Comparison of ENCODE assay signal across 1 cellular context in the genomic region with DNA sequence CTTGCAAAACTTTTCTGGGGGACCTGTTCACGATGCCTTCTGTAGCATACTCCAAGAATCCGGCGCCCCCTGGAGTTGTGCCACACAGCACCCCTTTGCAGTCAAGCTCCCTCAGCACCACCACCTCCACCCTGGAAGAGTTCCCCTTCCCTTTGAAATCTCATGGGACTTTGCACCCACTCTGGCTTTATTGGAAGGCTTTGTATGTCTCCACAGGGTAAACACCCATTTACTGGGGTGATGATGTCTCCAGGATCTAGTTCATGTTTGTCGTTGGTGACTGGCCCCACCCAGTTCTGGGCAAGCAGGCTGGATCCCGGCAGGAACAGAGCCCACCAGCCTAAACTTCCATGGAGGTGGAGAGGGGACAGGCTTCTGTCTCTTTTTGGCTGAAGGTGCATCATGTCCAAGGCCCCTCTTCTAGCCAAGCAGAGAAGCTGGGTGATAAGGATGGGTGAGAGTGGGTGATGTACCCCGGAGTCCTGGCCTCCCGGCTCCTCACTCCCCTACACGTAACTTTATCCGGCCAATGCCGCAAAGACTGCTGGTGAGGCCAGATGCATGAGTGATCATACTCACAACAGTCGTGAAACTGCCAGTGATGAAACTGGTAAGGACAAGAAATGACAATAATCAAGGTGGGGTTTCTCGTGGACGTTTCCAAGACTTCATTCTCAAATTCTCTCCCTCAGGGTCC.
TF ChIP-seq lines count a peak whose summit lies in the region.

No MANE protein-coding gene starts in this region.

TF ChIP-seq in HepG2, 621 proteins besides CTCF, POLR2A, EP300 and RAD21 (continued from another document and continues in another):
- TF ChIP-seq, protein P1, sequence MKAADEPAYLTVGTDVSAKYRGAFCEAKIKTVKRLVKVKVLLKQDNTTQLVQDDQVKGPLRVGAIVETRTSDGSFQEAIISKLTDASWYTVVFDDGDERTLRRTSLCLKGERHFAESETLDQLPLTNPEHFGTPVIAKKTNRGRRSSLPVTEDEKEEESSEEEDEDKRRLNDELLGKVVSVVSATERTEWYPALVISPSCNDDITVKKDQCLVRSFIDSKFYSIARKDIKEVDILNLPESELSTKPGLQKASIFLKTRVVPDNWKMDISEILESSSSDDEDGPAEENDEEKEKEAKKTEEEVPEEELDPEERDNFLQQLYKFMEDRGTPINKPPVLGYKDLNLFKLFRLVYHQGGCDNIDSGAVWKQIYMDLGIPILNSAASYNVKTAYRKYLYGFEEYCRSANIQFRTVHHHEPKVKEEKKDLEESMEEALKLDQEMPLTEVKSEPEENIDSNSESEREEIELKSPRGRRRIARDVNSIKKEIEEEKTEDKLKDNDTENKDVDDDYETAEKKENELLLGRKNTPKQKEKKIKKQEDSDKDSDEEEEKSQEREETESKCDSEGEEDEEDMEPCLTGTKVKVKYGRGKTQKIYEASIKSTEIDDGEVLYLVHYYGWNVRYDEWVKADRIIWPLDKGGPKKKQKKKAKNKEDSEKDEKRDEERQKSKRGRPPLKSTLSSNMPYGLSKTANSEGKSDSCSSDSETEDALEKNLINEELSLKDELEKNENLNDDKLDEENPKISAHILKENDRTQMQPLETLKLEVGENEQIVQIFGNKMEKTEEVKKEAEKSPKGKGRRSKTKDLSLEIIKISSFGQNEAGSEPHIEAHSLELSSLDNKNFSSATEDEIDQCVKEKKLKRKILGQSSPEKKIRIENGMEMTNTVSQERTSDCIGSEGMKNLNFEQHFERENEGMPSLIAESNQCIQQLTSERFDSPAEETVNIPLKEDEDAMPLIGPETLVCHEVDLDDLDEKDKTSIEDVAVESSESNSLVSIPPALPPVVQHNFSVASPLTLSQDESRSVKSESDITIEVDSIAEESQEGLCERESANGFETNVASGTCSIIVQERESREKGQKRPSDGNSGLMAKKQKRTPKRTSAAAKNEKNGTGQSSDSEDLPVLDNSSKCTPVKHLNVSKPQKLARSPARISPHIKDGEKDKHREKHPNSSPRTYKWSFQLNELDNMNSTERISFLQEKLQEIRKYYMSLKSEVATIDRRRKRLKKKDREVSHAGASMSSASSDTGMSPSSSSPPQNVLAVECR (CRISPR knock-in tag; IDR thresholded peaks at IDR 0.05; ENCODE audit: borderline replicate concordance) = no peak
- peak; percentile 33; the same call in 1 of the 2 replicates for TF ChIP-seq BCL6 (CRISPR knock-in tag; IDR thresholded peaks at IDR 0.05)
- TF ChIP-seq ZNF629 (CRISPR knock-in tag; conservative IDR thresholded peaks at IDR 0.05) = peak; percentile 27; the same call in 1 of the 2 replicates
- no peak for TF ChIP-seq SKI (IDR thresholded peaks at IDR 0.05; ENCODE audit: partially characterized antibody)
- peak; percentile 44 for TF ChIP-seq PHF21A (CRISPR knock-in tag; IDR thresholded peaks at IDR 0.05)
- no peak for TF ChIP-seq MTF2 (CRISPR knock-in tag; IDR thresholded peaks at IDR 0.05; ENCODE audit: borderline replicate concordance)
- TF ChIP-seq RXRB (CRISPR knock-in tag; IDR thresholded peaks at IDR 0.05; ENCODE audit: borderline replicate concordance) = peak; percentile 51; the same call in 1 of the 2 replicates
- TF ChIP-seq, protein P2, sequence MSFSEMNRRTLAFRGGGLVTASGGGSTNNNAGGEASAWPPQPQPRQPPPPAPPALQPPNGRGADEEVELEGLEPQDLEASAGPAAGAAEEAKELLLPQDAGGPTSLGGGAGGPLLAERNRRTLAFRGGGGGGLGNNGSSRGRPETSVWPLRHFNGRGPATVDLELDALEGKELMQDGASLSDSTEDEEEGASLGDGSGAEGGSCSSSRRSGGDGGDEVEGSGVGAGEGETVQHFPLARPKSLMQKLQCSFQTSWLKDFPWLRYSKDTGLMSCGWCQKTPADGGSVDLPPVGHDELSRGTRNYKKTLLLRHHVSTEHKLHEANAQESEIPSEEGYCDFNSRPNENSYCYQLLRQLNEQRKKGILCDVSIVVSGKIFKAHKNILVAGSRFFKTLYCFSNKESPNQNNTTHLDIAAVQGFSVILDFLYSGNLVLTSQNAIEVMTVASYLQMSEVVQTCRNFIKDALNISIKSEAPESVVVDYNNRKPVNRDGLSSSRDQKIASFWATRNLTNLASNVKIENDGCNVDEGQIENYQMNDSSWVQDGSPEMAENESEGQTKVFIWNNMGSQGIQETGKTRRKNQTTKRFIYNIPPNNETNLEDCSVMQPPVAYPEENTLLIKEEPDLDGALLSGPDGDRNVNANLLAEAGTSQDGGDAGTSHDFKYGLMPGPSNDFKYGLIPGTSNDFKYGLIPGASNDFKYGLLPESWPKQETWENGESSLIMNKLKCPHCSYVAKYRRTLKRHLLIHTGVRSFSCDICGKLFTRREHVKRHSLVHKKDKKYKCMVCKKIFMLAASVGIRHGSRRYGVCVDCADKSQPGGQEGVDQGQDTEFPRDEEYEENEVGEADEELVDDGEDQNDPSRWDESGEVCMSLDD (CRISPR knock-in tag; IDR thresholded peaks at IDR 0.05; ENCODE audit: borderline replicate concordance) = peak; percentile 41; the same call in 1 of the 2 replicates
- TF ChIP-seq, protein P3, sequence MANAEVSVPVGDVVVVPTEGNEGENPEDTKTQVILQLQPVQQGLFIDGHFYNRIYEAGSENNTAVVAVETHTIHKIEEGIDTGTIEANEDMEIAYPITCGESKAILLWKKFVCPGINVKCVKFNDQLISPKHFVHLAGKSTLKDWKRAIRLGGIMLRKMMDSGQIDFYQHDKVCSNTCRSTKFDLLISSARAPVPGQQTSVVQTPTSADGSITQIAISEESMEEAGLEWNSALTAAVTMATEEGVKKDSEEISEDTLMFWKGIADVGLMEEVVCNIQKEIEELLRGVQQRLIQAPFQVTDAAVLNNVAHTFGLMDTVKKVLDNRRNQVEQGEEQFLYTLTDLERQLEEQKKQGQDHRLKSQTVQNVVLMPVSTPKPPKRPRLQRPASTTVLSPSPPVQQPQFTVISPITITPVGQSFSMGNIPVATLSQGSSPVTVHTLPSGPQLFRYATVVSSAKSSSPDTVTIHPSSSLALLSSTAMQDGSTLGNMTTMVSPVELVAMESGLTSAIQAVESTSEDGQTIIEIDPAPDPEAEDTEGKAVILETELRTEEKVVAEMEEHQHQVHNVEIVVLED (CRISPR knock-in tag; IDR thresholded peaks at IDR 0.05; ENCODE audit: borderline replicate concordance) = no peak
- no peak for TF ChIP-seq FLYWCH1 (CRISPR knock-in tag; IDR thresholded peaks at IDR 0.05)
- TF ChIP-seq, protein P4, sequence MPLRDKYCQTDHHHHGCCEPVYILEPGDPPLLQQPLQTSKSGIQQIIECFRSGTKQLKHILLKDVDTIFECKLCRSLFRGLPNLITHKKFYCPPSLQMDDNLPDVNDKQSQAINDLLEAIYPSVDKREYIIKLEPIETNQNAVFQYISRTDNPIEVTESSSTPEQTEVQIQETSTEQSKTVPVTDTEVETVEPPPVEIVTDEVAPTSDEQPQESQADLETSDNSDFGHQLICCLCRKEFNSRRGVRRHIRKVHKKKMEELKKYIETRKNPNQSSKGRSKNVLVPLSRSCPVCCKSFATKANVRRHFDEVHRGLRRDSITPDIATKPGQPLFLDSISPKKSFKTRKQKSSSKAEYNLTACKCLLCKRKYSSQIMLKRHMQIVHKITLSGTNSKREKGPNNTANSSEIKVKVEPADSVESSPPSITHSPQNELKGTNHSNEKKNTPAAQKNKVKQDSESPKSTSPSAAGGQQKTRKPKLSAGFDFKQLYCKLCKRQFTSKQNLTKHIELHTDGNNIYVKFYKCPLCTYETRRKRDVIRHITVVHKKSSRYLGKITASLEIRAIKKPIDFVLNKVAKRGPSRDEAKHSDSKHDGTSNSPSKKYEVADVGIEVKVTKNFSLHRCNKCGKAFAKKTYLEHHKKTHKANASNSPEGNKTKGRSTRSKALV (CRISPR knock-in tag; IDR thresholded peaks at IDR 0.05) = 0 out of 2 replicates have a peak, but pooled peaks have one; percentile 7
- TF ChIP-seq, protein P5, sequence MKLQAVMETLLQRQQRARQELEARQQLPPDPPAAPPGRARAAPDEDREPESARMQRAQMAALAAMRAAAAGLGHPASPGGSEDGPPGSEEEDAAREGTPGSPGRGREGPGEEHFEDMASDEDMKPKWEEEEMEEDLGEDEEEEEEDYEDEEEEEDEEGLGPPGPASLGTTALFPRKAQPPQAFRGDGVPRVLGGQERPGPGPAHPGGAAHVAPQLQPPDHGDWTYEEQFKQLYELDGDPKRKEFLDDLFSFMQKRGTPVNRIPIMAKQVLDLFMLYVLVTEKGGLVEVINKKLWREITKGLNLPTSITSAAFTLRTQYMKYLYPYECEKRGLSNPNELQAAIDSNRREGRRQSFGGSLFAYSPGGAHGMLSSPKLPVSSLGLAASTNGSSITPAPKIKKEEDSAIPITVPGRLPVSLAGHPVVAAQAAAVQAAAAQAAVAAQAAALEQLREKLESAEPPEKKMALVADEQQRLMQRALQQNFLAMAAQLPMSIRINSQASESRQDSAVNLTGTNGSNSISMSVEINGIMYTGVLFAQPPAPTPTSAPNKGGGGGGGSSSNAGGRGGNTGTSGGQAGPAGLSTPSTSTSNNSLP (IDR thresholded peaks at IDR 0.05; ENCODE audit: low read depth, low read length) = no peak; the same call in 1 of the 2 replicates
- no peak for TF ChIP-seq ZIK1 (CRISPR knock-in tag; IDR thresholded peaks at IDR 0.05; ENCODE audit: borderline replicate concordance, low read depth)
- TF ChIP-seq, protein P6, sequence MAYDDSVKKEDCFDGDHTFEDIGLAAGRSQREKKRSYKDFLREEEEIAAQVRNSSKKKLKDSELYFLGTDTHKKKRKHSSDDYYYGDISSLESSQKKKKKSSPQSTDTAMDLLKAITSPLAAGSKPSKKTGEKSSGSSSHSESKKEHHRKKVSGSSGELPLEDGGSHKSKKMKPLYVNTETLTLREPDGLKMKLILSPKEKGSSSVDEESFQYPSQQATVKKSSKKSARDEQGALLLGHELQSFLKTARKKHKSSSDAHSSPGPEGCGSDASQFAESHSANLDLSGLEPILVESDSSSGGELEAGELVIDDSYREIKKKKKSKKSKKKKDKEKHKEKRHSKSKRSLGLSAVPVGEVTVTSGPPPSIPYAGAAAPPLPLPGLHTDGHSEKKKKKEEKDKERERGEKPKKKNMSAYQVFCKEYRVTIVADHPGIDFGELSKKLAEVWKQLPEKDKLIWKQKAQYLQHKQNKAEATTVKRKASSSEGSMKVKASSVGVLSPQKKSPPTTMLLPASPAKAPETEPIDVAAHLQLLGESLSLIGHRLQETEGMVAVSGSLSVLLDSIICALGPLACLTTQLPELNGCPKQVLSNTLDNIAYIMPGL (CRISPR knock-in tag; IDR thresholded peaks at IDR 0.05; ENCODE audit: borderline replicate concordance in 1 of 2, low read depth in 1 of 2) = peak in 1 of 2 experiments; percentile 35; a peak in 1 of 4 replicates
- peak; percentile 50 for TF ChIP-seq FOXO1 (CRISPR knock-in tag; IDR thresholded peaks at IDR 0.05)
- TF ChIP-seq ZBTB20 (CRISPR knock-in tag; IDR thresholded peaks at IDR 0.05; ENCODE audit: borderline replicate concordance, low read depth) = no peak
- TF ChIP-seq HDAC2 (CRISPR knock-in tag; IDR thresholded peaks at IDR 0.05) = 0 out of 2 replicates have a peak, but pooled peaks have one; percentile 20
- TF ChIP-seq, protein P7, sequence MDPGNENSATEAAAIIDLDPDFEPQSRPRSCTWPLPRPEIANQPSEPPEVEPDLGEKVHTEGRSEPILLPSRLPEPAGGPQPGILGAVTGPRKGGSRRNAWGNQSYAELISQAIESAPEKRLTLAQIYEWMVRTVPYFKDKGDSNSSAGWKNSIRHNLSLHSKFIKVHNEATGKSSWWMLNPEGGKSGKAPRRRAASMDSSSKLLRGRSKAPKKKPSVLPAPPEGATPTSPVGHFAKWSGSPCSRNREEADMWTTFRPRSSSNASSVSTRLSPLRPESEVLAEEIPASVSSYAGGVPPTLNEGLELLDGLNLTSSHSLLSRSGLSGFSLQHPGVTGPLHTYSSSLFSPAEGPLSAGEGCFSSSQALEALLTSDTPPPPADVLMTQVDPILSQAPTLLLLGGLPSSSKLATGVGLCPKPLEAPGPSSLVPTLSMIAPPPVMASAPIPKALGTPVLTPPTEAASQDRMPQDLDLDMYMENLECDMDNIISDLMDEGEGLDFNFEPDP (CRISPR knock-in tag; conservative IDR thresholded peaks at IDR 0.05) = no peak
- peak; percentile 55; the same call in 1 of the 2 replicates for TF ChIP-seq SP5 (CRISPR knock-in tag; IDR thresholded peaks at IDR 0.05; ENCODE audit: borderline replicate concordance, low read depth)
- TF ChIP-seq, protein P8, sequence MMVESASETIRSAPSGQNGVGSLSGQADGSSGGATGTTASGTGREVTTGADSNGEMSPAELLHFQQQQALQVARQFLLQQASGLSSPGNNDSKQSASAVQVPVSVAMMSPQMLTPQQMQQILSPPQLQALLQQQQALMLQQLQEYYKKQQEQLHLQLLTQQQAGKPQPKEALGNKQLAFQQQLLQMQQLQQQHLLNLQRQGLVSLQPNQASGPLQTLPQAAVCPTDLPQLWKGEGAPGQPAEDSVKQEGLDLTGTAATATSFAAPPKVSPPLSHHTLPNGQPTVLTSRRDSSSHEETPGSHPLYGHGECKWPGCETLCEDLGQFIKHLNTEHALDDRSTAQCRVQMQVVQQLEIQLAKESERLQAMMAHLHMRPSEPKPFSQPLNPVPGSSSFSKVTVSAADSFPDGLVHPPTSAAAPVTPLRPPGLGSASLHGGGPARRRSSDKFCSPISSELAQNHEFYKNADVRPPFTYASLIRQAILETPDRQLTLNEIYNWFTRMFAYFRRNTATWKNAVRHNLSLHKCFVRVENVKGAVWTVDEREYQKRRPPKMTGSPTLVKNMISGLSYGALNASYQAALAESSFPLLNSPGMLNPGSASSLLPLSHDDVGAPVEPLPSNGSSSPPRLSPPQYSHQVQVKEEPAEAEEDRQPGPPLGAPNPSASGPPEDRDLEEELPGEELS (CRISPR knock-in tag; IDR thresholded peaks at IDR 0.05) = peak; percentile 57
- TF ChIP-seq ZNF432 (CRISPR knock-in tag; IDR thresholded peaks at IDR 0.05; ENCODE audit: borderline replicate concordance) = no peak
- no peak for TF ChIP-seq TBX3 (IDR thresholded peaks at IDR 0.05; ENCODE audit: borderline replicate concordance)
- TF ChIP-seq, protein P9, sequence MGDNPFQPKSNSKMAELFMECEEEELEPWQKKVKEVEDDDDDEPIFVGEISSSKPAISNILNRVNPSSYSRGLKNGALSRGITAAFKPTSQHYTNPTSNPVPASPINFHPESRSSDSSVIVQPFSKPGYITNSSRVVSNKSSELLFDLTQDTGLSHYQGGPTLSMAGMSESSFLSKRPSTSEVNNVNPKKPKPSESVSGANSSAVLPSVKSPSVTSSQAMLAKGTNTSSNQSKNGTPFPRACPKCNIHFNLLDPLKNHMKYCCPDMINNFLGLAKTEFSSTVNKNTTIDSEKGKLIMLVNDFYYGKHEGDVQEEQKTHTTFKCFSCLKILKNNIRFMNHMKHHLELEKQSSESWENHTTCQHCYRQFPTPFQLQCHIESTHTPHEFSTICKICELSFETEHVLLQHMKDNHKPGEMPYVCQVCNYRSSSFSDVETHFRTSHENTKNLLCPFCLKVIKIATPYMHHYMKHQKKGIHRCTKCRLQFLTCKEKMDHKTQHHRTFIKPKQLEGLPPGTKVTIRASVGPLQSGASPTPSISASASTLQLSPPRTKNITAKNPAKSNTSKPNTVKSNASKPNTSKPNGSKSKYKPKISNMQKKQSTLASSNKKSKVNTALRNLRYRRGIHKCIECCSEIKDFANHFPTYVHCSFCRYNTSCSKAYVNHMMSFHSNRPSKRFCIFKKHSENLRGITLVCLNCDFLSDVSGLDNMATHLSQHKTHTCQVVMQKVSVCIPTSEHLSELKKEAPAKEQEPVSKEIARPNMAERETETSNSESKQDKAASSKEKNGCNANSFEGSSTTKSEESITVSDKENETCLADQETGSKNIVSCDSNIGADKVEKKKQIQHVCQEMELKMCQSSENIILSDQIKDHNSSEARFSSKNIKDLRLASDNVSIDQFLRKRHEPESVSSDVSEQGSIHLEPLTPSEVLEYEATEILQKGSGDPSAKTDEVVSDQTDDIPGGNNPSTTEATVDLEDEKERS (CRISPR knock-in tag; IDR thresholded peaks at IDR 0.05) = no peak
- peak; percentile 37 for TF ChIP-seq SAP130 (CRISPR knock-in tag; IDR thresholded peaks at IDR 0.05; ENCODE audit: low read depth)
